Comparison of ENCODE assay signal across 17 cellular contexts in genomic region chr16:50878536-50878935, GRCh38.
DNase-seq lines count a peak whose midpoint lies in the region; ATAC-seq lines count a peak whose summit lies in the region.
"Had no signal": no experiment of that assay in that cellular context is flagged by ENCODE, and none has a peak within 500 bp of the region (broad histone marks: within the 10 kb centered on the region; RNA-seq: fewer than 3 reads in every experiment).

No MANE protein-coding gene starts in this region.

- H3K4me3 ChIP-seq in iPS-15b (ENCODE audit: low read depth, low read length) (peak overlapping the region; percentile 48), neuronal stem cell (ENCODE audit: low read length in 2 of 2) (no peak overlapping the region)
- H3K4me3 ChIP-seq: A549 had no signal

- no peak overlapping the region for H3K27ac ChIP-seq in neuronal stem cell (replicated peaks; ENCODE audit: low read length)
- H3K27ac ChIP-seq: 22Rv1, A549, C4-2B had no signal

- H3K79me1 ChIP-seq in neuronal stem cell (ENCODE audit: low read depth, low read length): no peaks in the 10 kb centered on the region

- H3K4ac ChIP-seq in neuronal stem cell (ENCODE audit: low read length): no peak overlapping the region

- no peaks in the 10 kb centered on the region for H3K9me3 ChIP-seq in iPS-15b (ENCODE audit: control insufficient read depth, insufficient read depth, low read length)
- no peaks in the 10 kb centered on the region for H3K9me3 ChIP-seq in neuronal stem cell (replicated peaks in 1 of 2; ENCODE audit: control insufficient read depth in 2 of 2, insufficient read depth in 1 of 2, low read depth in 1 of 2, low read length in 2 of 2)
- H3K9me3 ChIP-seq: A549 had no signal

- no peak overlapping the region for H2AK5ac ChIP-seq in neuronal stem cell (ENCODE audit: low read depth, low read length)

- peak; percentile 3 for DNase-seq in activated CD8-positive, alpha-beta memory T cell treated with anti-CD3 and anti-CD28 coated beads, Interleukin-2, amount 10 ng/mL, durations not matched to agents 7 days and 5 days
- DNase-seq in activated CD8-positive, alpha-beta memory T cell treated with anti-CD3 and anti-CD28 coated beads for 24 hours: no peak
- no peak for DNase-seq in neuronal stem cell (ENCODE audit: low spot score)
- DNase-seq in activated T-cell treated with anti-CD3 and anti-CD28 coated beads, Interleukin-2, amount 50 U/mL, for 72 hours: no peak
- DNase-seq in LoVo (ENCODE audit: low spot score): no peak
- DNase-seq in posterior cingulate gyrus: no peak
- DNase-seq: AML-193; Caco-2; CD4-positive, alpha-beta T cell; GDM1; HCEC 1CT had no signal

- no peak overlapping the region for H3K18ac ChIP-seq in neuronal stem cell (ENCODE audit: low read length)

- no peak overlapping the region for H3K27ac Mint-ChIP-seq in activated CD8-positive, alpha-beta memory T cell treated with anti-CD3 and anti-CD28 coated beads, Interleukin-2, amount 10 ng/mL, durations not matched to agents 7 days and 5 days
- H3K27ac Mint-ChIP-seq in activated T-cell treated with anti-CD3 and anti-CD28 coated beads, Interleukin-2, amount 50 U/mL, for 72 hours: no peak overlapping the region
- H3K27ac Mint-ChIP-seq: CD4-positive, alpha-beta T cell; GM23338; IgD-negative memory B cell had no signal

- no peak overlapping the region for H3K23ac ChIP-seq in neuronal stem cell (ENCODE audit: low read depth, low read length, poor library complexity)

- H2BK5ac ChIP-seq in neuronal stem cell (ENCODE audit: low read length): no peak overlapping the region

- H3K4me1 ChIP-seq in iPS-15b (ENCODE audit: control insufficient read depth, insufficient read depth, low read length) (no peaks in the 10 kb centered on the region), neuronal stem cell (ENCODE audit: control insufficient read depth in 2 of 2, insufficient read depth in 1 of 2, low read depth in 1 of 2, low read length in 2 of 2) (peaks cover 3 to 25% of the 10 kb centered on the region in 2 donors)
- H3K4me1 ChIP-seq: A549, Caco-2 had no signal

- H4K91ac ChIP-seq in neuronal stem cell (ENCODE audit: low read depth, low read length, poor library complexity): no peak overlapping the region

- intact Hi-C loops in posterior cingulate gyrus (cut with DNase I): loop anchor here (10.0 kb wide), 1 partner anchor 166 kb away; no protein-coding TSS in a partner anchor

- CTCF ChIA-PET in activated CD8-positive, alpha-beta memory T cell treated with anti-CD3 and anti-CD28 coated beads, Interleukin-2, amount 10 ng/mL, durations not matched to agents 7 days and 5 days (lab: Charles Lee): no interaction called here

- ATAC-seq in activated CD8-positive, alpha-beta memory T cell treated with anti-CD3 and anti-CD28 coated beads, Interleukin-2, amount 10 ng/mL, durations not matched to agents 7 days and 5 days: no peak
- ATAC-seq in activated T-cell treated with anti-CD3 and anti-CD28 coated beads, Interleukin-2, amount 50 U/mL, for 72 hours (replicated peaks in 1 of 2): no peak
- ATAC-seq: A549 had no signal

- H3K4me1 Mint-ChIP-seq in activated CD8-positive, alpha-beta memory T cell treated with anti-CD3 and anti-CD28 coated beads, Interleukin-2, amount 10 ng/mL, durations not matched to agents 7 days and 5 days: no peaks in the 10 kb centered on the region
- H3K4me1 Mint-ChIP-seq in activated T-cell treated with anti-CD3 and anti-CD28 coated beads, Interleukin-2, amount 50 U/mL, for 72 hours (ENCODE audit: low read depth): no peaks in the 10 kb centered on the region
- H3K4me1 Mint-ChIP-seq: IgD-negative memory B cell had no signal

- no peaks in the 10 kb centered on the region for H3K36me3 Mint-ChIP-seq in activated CD8-positive, alpha-beta memory T cell treated with anti-CD3 and anti-CD28 coated beads, Interleukin-2, amount 10 ng/mL, durations not matched to agents 7 days and 5 days
- no peaks in the 10 kb centered on the region for H3K36me3 Mint-ChIP-seq in activated T-cell treated with anti-CD3 and anti-CD28 coated beads, Interleukin-2, amount 50 U/mL, for 72 hours (ENCODE audit: insufficient read depth in 2 of 2)
- H3K36me3 Mint-ChIP-seq: IgD-negative memory B cell had no signal

- WGBS in neuronal stem cell (ENCODE audit: extremely low coverage in 2 of 2, insufficient read length in 2 of 2, insufficient replicate concordance in 1 of 2), 2 donors: no CpG with 5 or more reads among the region's 3 CpGs

- H3K27me3 ChIP-seq in iPS-15b (ENCODE audit: control insufficient read depth, insufficient read depth, low read length) (peaks cover 3% of the 10 kb centered on the region), neuronal stem cell (ENCODE audit: control insufficient read depth in 3 of 3, insufficient read depth in 3 of 3, low read depth in 1 of 3, low read length in 3 of 3) (peaks cover 0 to 49% (median 0%) of the 10 kb centered on the region in 3 experiments)

- no peak overlapping the region for H4K8ac ChIP-seq in neuronal stem cell (ENCODE audit: low read depth, low read length)

- H3K4me2 ChIP-seq in neuronal stem cell (ENCODE audit: insufficient read depth, low read length, poor library complexity, severe bottlenecking): no peak overlapping the region
- H3K4me2 ChIP-seq: A549, GM23338 had no signal

- H3K14ac ChIP-seq in neuronal stem cell (ENCODE audit: low read length): no peak overlapping the region

- no peak overlapping the region for H2BK12ac ChIP-seq in neuronal stem cell (ENCODE audit: low read length)

- no peak overlapping the region for H2BK120ac ChIP-seq in neuronal stem cell (ENCODE audit: low read depth, low read length)

- H3K4me3 Mint-ChIP-seq in activated CD8-positive, alpha-beta memory T cell treated with anti-CD3 and anti-CD28 coated beads, Interleukin-2, amount 10 ng/mL, durations not matched to agents 7 days and 5 days: no peak overlapping the region
- no peak overlapping the region for H3K4me3 Mint-ChIP-seq in activated T-cell treated with anti-CD3 and anti-CD28 coated beads, Interleukin-2, amount 50 U/mL, for 72 hours
- H3K4me3 Mint-ChIP-seq: CD4-positive, alpha-beta T cell; GM23338; IgD-negative memory B cell had no signal

- no peak overlapping the region for H2AFZ ChIP-seq in neuronal stem cell (ENCODE audit: low read length)

- H2BK15ac ChIP-seq in neuronal stem cell (ENCODE audit: low read length): peak overlapping the region; percentile 82

- no peaks in the 10 kb centered on the region for H3K9me3 Mint-ChIP-seq in activated CD8-positive, alpha-beta memory T cell treated with anti-CD3 and anti-CD28 coated beads, Interleukin-2, amount 10 ng/mL, durations not matched to agents 7 days and 5 days (ENCODE audit: low read depth)
- no peaks in the 10 kb centered on the region for H3K9me3 Mint-ChIP-seq in activated T-cell treated with anti-CD3 and anti-CD28 coated beads, Interleukin-2, amount 50 U/mL, for 72 hours
- H3K9me3 Mint-ChIP-seq: CD4-positive, alpha-beta T cell; GM23338 had no signal

- H3K9ac ChIP-seq in iPS-15b (ENCODE audit: low read depth, low read length) (no peak overlapping the region), neuronal stem cell (ENCODE audit: low read depth, low read length, poor library complexity) (no peak overlapping the region)

- H3K27me3 Mint-ChIP-seq in activated CD8-positive, alpha-beta memory T cell treated with anti-CD3 and anti-CD28 coated beads, Interleukin-2, amount 10 ng/mL, durations not matched to agents 7 days and 5 days: peaks cover 15% of the 10 kb centered on the region
- peaks cover 11% of the 10 kb centered on the region for H3K27me3 Mint-ChIP-seq in activated T-cell treated with anti-CD3 and anti-CD28 coated beads, Interleukin-2, amount 50 U/mL, for 72 hours (ENCODE audit: low read depth)

- no peaks in the 10 kb centered on the region for H3K36me3 ChIP-seq in iPS-15b (ENCODE audit: control insufficient read depth, insufficient read depth, low read length)
- no peaks in the 10 kb centered on the region for H3K36me3 ChIP-seq in neuronal stem cell (replicated peaks in 1 of 2; ENCODE audit: control insufficient read depth in 2 of 2, insufficient read depth in 2 of 2, low read length in 2 of 2)
